18 cellular contexts compared by ENCODE assay signal in genomic region chrX:39591099-39591498, GRCh38.
DNase-seq lines count a peak whose midpoint lies in the region; ATAC-seq, FAIRE-seq and TF ChIP-seq lines count a peak whose summit lies in the region.
"Had no signal": no experiment of that assay in that cellular context is flagged by ENCODE, and none has a peak within 500 bp of the region (broad histone marks: within the 10 kb centered on the region; RNA-seq: fewer than 3 reads in every experiment).

No MANE protein-coding gene starts in this region.

- no peak overlapping the region for H3K4me3 ChIP-seq in mammary epithelial cell (replicated peaks in 1 of 3; ENCODE audit: insufficient read depth in 1 of 3, low read depth in 2 of 3, low read length in 3 of 3)
- no peak overlapping the region for H3K4me3 ChIP-seq in CD8-positive, alpha-beta T cell (ENCODE audit: low read depth, low read length)
- H3K4me3 ChIP-seq: A549 had no signal

- H3K4me2 ChIP-seq in mammary epithelial cell (ENCODE audit: insufficient read depth, low read depth, low read length), result no peak overlapping the region
- H3K4me2 ChIP-seq: A549 had no signal

- H3K9me3 ChIP-seq in mammary epithelial cell (replicated peaks; ENCODE audit: insufficient read depth, low read length), result no peaks in the 10 kb centered on the region
- no peaks in the 10 kb centered on the region for H3K9me3 ChIP-seq in CD8-positive, alpha-beta T cell (ENCODE audit: low read length)
- H3K9me3 ChIP-seq: A549 had no signal

- no peak overlapping the region for H3K27ac Mint-ChIP-seq in CD8-positive, alpha-beta T cell
- H3K27ac Mint-ChIP-seq: CD4-positive, alpha-beta T cell; H9; IgD-negative memory B cell had no signal

- POLR2A ChIA-PET in CD8-positive, alpha-beta T cell (lab: Charles Lee), result no interaction called here

- TF ChIP-seq CTCF in mammary epithelial cell (conservative IDR thresholded peaks at IDR 0.05 in 1 of 2, IDR thresholded peaks at IDR 0.05 in 1 of 2; ENCODE audit: extremely low read depth in 1 of 2, insufficient read depth in 1 of 2, low read depth in 1 of 2, low read length in 2 of 2) (no peak), foreskin keratinocyte (conservative IDR thresholded peaks at IDR 0.05) (no peak)
- TF ChIP-seq CTCF in CD8-positive, alpha-beta T cell (IDR thresholded peaks at IDR 0.05), result no peak

- H3K4me1 ChIP-seq in mammary epithelial cell (ENCODE audit: insufficient read depth, low read length) (no peaks in the 10 kb centered on the region), foreskin keratinocyte (no peaks in the 10 kb centered on the region)
- H3K4me1 ChIP-seq in CD8-positive, alpha-beta T cell (ENCODE audit: insufficient read depth, low read length), result no peaks in the 10 kb centered on the region
- H3K4me1 ChIP-seq: A549 had no signal

- DNase-seq in NCI-H1105 treated with DMSO at 0.1 percent for 48 hours (lab: John Stamatoyannopoulos, UW) (peak; percentile 7), NCI-H1105 (lab: John Stamatoyannopoulos, UW) (no peak), mammary epithelial cell (peak; percentile 31), foreskin keratinocyte (peak; percentile 42 to 66), GM12892 (ENCODE audit: insufficient read length) (no peak), NCI-H1930 (lab: John Stamatoyannopoulos, UW) (no peak)
- no peak for DNase-seq in CD8-positive, alpha-beta T cell
- DNase-seq: AML-193; CD4-positive, alpha-beta T cell; DMS153; DMS79; GDM1; H9 had no signal

- H3K9me3 Mint-ChIP-seq in CD8-positive, alpha-beta T cell, result no peaks in the 10 kb centered on the region
- H3K9me3 Mint-ChIP-seq: CD4-positive, alpha-beta T cell; IgD-negative memory B cell had no signal

- no peak overlapping the region for H3K4me3 Mint-ChIP-seq in CD8-positive, alpha-beta T cell
- H3K4me3 Mint-ChIP-seq: CD4-positive, alpha-beta T cell; H9; IgD-negative memory B cell had no signal

- FAIRE-seq in GM12892 (lab: Jason Lieb, UNC), result no peak
- FAIRE-seq: A549, HepG2 had no signal

- no peaks in the 10 kb centered on the region for H3K36me3 ChIP-seq in mammary epithelial cell (ENCODE audit: insufficient read depth, low read length)
- H3K36me3 ChIP-seq in CD8-positive, alpha-beta T cell (ENCODE audit: insufficient read depth, low read length), result no peaks in the 10 kb centered on the region

- CTCF ChIA-PET in mammary epithelial cell (lab: Charles Lee; ENCODE audit: low non-redundant PET), result no interaction called here
- CTCF ChIA-PET in CD8-positive, alpha-beta T cell (lab: Charles Lee), result no interaction called here

- no peaks in the 10 kb centered on the region for H3K36me3 Mint-ChIP-seq in CD8-positive, alpha-beta T cell
- H3K36me3 Mint-ChIP-seq: IgD-negative memory B cell had no signal

- ATAC-seq in foreskin keratinocyte, result peak; percentile 71
- no peak for ATAC-seq in CD8-positive, alpha-beta T cell
- ATAC-seq: A549, HepG2 had no signal

- no peaks in the 10 kb centered on the region for H3K4me1 Mint-ChIP-seq in CD8-positive, alpha-beta T cell (ENCODE audit: low read depth)
- H3K4me1 Mint-ChIP-seq: H9, IgD-negative memory B cell had no signal

- H4K20me1 ChIP-seq in mammary epithelial cell (ENCODE audit: insufficient read depth, low read length), result no peaks in the 10 kb centered on the region

- no TSS peak for BruUV-seq in mammary epithelial cell (replicated peaks; lab: Mats Ljungman, UMichigan)

- in situ Hi-C loops in mammary epithelial cell (cut with MboI; ENCODE audit: low sequenced_read_pairs in 2 of 2), result no loop called here

- no peaks in the 10 kb centered on the region for H3K79me2 ChIP-seq in mammary epithelial cell (ENCODE audit: insufficient read depth, low read length)

- H3K27ac ChIP-seq in mammary epithelial cell (ENCODE audit: insufficient read depth, low read depth, low read length) (no peak overlapping the region), foreskin keratinocyte (no peak overlapping the region)
- no peak overlapping the region for H3K27ac ChIP-seq in CD8-positive, alpha-beta T cell (ENCODE audit: low read depth, low read length)
- H3K27ac ChIP-seq: 22Rv1, A549, C4-2B had no signal

- intact Hi-C loops in mammary epithelial cell (cut with micrococcal nuclease), result no loop called here
- intact Hi-C loops in CD8-positive, alpha-beta T cell (cut with DNase I, micrococcal nuclease), result no loop called here

- dilution Hi-C loops in mammary epithelial cell (cut with HindIII; ENCODE audit: low sequenced_read_pairs), result no loop called here

- no peak overlapping the region for H2AFZ ChIP-seq in mammary epithelial cell (ENCODE audit: low read depth, low read length)

- 49% methylated on average over 3 of the region's 3 CpGs for WGBS in mammary epithelial cell (ENCODE audit: low coverage, missing lambda C conversion rate)

- H3K27me3 ChIP-seq in mammary epithelial cell (ENCODE audit: insufficient read depth, low read length), result no peaks in the 10 kb centered on the region
- no peaks in the 10 kb centered on the region for H3K27me3 ChIP-seq in foreskin keratinocyte
- H3K27me3 ChIP-seq in CD8-positive, alpha-beta T cell (ENCODE audit: insufficient read depth, low read length), result no peaks in the 10 kb centered on the region

- H3K9ac ChIP-seq in mammary epithelial cell (ENCODE audit: insufficient read depth, low read length), result no peak overlapping the region

- TF ChIP-seq POLR2A in GM12892 (IDR thresholded peaks at IDR 0.05; ENCODE audit: low read depth, low read length), result no peak

- H3K27me3 Mint-ChIP-seq in CD8-positive, alpha-beta T cell (ENCODE audit: low read depth), result no peaks in the 10 kb centered on the region
- H3K27me3 Mint-ChIP-seq: CD4-positive, alpha-beta T cell had no signal

Comparison
In these comparisons a context has a peak if more than half of its experiments do, and no peak if none do; other contexts are left out.
1. DNase-seq: peak in NCI-H1105 treated with DMSO at 0.1 percent for 48 hours (single experiment), mammary epithelial cell (single experiment) and foreskin keratinocyte (2 of 2); none in NCI-H1105 (single experiment), GM12892 (single experiment), NCI-H1930 (0 of 2) and CD8-positive, alpha-beta T cell (0 of 7).